ENCODE assay signal across 34 cellular contexts in the genomic region with DNA sequence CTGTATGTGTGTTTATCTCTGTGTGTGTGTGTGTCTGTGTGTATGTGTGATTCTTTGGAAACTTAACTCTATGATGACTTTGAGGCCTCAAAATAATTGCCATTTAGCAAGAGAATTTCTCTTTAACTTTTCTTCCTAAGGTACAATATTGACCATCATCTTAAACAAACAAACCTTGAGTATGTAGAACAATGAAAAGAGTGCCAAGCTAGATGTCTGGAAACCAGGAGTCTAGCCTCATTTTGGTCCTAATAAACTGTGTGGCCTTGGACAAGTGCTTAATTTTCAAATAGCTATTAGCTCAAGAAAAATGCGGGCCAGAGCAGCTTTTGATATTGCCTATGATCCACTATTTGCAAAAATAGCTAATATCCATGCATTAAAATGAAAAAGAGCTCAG.
"Had no signal": no experiment of that assay in that cellular context is flagged by ENCODE, and none has a peak within 500 bp of the region (broad histone marks: within the 10 kb centered on the region; RNA-seq: fewer than 3 reads in every experiment).

No MANE protein-coding gene starts in this region.

- DNase-seq: Karpas-422, Kasumi-1, MG63, MM.1S, MV-4-11, NCI-H1048, NCI-H1092, NCI-H1092 treated with DMSO at 0.1 percent for 48 hours, NCI-H1105, NCI-H1105 treated with DMSO at 0.1 percent for 48 hours, NCI-H1417, NCI-H1417 treated with DMSO at 0.1 percent for 48 hours, NCI-H1436, NCI-H1436 treated with DMSO at 0.1 percent for 48 hours, NCI-H146, NCI-H1694, NCI-H1694 treated with DMSO at 0.1 percent for 48 hours, NCI-H187, NCI-H187 treated with DMSO at 0.1 percent for 48 hours, NCI-H1930, NCI-H2029, NCI-H2029 treated with DMSO at 0.1 percent for 48 hours, NCI-H2081, NCI-H2081 treated with DMSO at 0.1 percent for 48 hours, NCI-H2107, NCI-H2171, NCI-H2171 treated with DMSO at 0.1 percent for 48 hours, NCI-H2227 treated with DMSO at 0.1 percent for 48 hours, NCI-H226, NCI-H345, NCI-H446, NCI-H446 treated with DMSO at 0.1 percent for 48 hours, NCI-H510A, NCI-H510A treated with DMSO at 0.1 percent for 48 hours had no signal
